In the genomic region with DNA sequence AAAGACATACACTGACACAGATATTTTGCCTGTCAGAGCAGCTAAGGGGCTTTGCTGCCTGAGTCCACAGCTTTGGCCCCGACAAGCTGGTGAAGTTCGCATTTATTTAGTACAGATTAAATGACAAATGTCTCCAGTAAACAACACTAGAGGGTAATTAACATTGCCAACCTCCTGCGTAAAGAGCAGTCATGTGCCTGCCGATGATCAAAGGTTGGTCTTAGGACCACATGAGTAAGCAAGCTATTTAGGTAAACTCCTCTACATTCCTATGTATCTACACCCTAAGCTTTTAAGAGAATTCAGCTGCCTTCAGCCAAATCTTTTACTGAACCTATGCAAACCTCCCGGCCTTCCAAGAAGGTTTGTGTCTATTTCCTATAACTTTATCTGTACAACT, we compare ENCODE assay signal across 1 cellular context.
TF ChIP-seq lines count a peak whose summit lies in the region.

No MANE protein-coding gene starts in this region.

TF ChIP-seq in HepG2, 621 proteins besides CTCF, POLR2A, EP300 and RAD21 (continued from another document):
- TF ChIP-seq, protein P1, sequence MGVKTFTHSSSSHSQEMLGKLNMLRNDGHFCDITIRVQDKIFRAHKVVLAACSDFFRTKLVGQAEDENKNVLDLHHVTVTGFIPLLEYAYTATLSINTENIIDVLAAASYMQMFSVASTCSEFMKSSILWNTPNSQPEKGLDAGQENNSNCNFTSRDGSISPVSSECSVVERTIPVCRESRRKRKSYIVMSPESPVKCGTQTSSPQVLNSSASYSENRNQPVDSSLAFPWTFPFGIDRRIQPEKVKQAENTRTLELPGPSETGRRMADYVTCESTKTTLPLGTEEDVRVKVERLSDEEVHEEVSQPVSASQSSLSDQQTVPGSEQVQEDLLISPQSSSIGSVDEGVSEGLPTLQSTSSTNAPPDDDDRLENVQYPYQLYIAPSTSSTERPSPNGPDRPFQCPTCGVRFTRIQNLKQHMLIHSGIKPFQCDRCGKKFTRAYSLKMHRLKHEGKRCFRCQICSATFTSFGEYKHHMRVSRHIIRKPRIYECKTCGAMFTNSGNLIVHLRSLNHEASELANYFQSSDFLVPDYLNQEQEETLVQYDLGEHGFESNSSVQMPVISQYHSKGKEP (CRISPR knock-in tag; IDR thresholded peaks at IDR 0.05), result no peak
- TF ChIP-seq, protein P2, sequence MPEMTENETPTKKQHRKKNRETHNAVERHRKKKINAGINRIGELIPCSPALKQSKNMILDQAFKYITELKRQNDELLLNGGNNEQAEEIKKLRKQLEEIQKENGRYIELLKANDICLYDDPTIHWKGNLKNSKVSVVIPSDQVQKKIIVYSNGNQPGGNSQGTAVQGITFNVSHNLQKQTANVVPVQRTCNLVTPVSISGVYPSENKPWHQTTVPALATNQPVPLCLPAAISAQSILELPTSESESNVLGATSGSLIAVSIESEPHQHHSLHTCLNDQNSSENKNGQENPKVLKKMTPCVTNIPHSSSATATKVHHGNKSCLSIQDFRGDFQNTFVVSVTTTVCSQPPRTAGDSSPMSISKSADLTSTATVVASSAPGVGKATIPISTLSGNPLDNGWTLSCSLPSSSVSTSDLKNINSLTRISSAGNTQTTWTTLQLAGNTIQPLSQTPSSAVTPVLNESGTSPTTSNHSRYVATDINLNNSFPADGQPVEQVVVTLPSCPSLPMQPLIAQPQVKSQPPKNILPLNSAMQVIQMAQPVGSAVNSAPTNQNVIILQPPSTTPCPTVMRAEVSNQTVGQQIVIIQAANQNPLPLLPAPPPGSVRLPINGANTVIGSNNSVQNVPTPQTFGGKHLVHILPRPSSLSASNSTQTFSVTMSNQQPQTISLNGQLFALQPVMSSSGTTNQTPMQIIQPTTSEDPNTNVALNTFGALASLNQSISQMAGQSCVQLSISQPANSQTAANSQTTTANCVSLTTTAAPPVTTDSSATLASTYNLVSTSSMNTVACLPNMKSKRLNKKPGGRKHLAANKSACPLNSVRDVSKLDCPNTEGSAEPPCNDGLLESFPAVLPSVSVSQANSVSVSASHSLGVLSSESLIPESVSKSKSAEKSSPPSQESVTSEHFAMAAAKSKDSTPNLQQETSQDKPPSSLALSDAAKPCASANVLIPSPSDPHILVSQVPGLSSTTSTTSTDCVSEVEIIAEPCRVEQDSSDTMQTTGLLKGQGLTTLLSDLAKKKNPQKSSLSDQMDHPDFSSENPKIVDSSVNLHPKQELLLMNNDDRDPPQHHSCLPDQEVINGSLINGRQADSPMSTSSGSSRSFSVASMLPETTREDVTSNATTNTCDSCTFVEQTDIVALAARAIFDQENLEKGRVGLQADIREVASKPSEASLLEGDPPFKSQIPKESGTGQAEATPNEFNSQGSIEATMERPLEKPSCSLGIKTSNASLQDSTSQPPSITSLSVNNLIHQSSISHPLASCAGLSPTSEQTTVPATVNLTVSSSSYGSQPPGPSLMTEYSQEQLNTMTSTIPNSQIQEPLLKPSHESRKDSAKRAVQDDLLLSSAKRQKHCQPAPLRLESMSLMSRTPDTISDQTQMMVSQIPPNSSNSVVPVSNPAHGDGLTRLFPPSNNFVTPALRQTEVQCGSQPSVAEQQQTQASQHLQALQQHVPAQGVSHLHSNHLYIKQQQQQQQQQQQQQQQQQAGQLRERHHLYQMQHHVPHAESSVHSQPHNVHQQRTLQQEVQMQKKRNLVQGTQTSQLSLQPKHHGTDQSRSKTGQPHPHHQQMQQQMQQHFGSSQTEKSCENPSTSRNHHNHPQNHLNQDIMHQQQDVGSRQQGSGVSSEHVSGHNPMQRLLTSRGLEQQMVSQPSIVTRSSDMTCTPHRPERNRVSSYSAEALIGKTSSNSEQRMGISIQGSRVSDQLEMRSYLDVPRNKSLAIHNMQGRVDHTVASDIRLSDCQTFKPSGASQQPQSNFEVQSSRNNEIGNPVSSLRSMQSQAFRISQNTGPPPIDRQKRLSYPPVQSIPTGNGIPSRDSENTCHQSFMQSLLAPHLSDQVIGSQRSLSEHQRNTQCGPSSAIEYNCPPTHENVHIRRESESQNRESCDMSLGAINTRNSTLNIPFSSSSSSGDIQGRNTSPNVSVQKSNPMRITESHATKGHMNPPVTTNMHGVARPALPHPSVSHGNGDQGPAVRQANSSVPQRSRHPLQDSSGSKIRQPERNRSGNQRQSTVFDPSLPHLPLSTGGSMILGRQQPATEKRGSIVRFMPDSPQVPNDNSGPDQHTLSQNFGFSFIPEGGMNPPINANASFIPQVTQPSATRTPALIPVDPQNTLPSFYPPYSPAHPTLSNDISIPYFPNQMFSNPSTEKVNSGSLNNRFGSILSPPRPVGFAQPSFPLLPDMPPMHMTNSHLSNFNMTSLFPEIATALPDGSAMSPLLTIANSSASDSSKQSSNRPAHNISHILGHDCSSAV (CRISPR knock-in tag; IDR thresholded peaks at IDR 0.05; ENCODE audit: borderline replicate concordance), result no peak
- TF ChIP-seq ZNF724P (CRISPR knock-in tag; IDR thresholded peaks at IDR 0.05; ENCODE audit: borderline replicate concordance) (no peak), ZMAT3 (CRISPR knock-in tag; conservative IDR thresholded peaks at IDR 0.05) (no peak)
